18 cellular contexts compared by ENCODE assay signal in genomic region chr2:226622484-226622883, GRCh38.
A peak's percentile ranks its signal among the peaks of the same experiment; 100 is the strongest.
DNase-seq lines count a peak whose midpoint lies in the region; ATAC-seq, FAIRE-seq and TF ChIP-seq lines count a peak whose summit lies in the region.
"Had no signal": no experiment of that assay in that cellular context is flagged by ENCODE, and none has a peak within 500 bp of the region (broad histone marks: within the 10 kb centered on the region; RNA-seq: fewer than 3 reads in every experiment).

No MANE protein-coding gene starts in this region.

- TF ChIP-seq RAD21 in HepG2 (CRISPR knock-in tag; IDR thresholded peaks at IDR 0.05), result peak; percentile 71

- H3K27ac ChIP-seq in AG04450 (ENCODE audit: low read depth, low read length), result no peak overlapping the region
- no peak overlapping the region for H3K27ac ChIP-seq in brain microvascular endothelial cell
- H3K27ac ChIP-seq in HepG2 (ENCODE audit: extremely low read length, insufficient read depth, low read length), result no peak overlapping the region
- no peak overlapping the region for H3K27ac ChIP-seq in small intestine (ENCODE audit: low read depth in 1 of 2, low read length in 1 of 2)
- H3K27ac ChIP-seq: breast epithelium, Peyer's patch had no signal

- TF ChIP-seq EP300 in HepG2 (IDR thresholded peaks at IDR 0.05; ENCODE audit: low read depth in 2 of 2, low read length in 2 of 2) (no peak), HepG2 (CRISPR knock-in tag; IDR thresholded peaks at IDR 0.05; ENCODE audit: borderline replicate concordance) (no peak)

- H3K4me3 ChIP-seq in AG04450 (ENCODE audit: low read depth, low read length) (no peak overlapping the region), LNCaP clone FGC (ENCODE audit: low read depth, low read length) (no peak overlapping the region), brain microvascular endothelial cell (ENCODE audit: low read depth, low read length) (no peak overlapping the region), HepG2 (replicated peaks in 1 of 3; ENCODE audit: insufficient read depth in 1 of 3, low read depth in 2 of 3, low read length in 3 of 3) (no peak overlapping the region), small intestine (ENCODE audit: low read depth in 1 of 2, low read length in 2 of 2) (no peak overlapping the region)
- H3K4me3 ChIP-seq: breast epithelium, Peyer's patch had no signal

- intact Hi-C loops in HepG2 (cut with micrococcal nuclease; ENCODE audit: unreplicated experiment), result loop anchor here (1.0 to 5.0 kb wide), 2 partner anchors 590 to 733 kb away; no protein-coding TSS in a partner anchor

- no peak overlapping the region for H2AFZ ChIP-seq in HepG2 (ENCODE audit: low read length)

- no peaks in the 10 kb centered on the region for H4K20me1 ChIP-seq in HepG2 (ENCODE audit: insufficient read depth, low read length)

- FAIRE-seq in HepG2 (lab: Jason Lieb, UNC), result no peak
- no peak for FAIRE-seq in small intestine (lab: Jason Lieb, UNC)
- FAIRE-seq: H54 had no signal

- CTCF ChIA-PET in AG04450 (lab: Charles Lee), result interaction anchor here (2.0 kb wide), 1 partner anchor 14 kb away, joined by 4 read pairs; no protein-coding TSS in a partner anchor
- CTCF ChIA-PET in HepG2 (lab: Yijun Ruan, JAX; ENCODE audit: low intra/inter-chr PET ratio, low total read pairs), result no interaction called here

- H3K36me3 ChIP-seq in brain microvascular endothelial cell (replicated peaks) (no peaks in the 10 kb centered on the region), HepG2 (replicated peaks in 1 of 2; ENCODE audit: control insufficient read depth in 1 of 2, insufficient read depth in 2 of 2, low read length in 2 of 2) (no peaks in the 10 kb centered on the region), small intestine (ENCODE audit: control insufficient read depth in 2 of 2, insufficient read depth in 2 of 2, low read length in 2 of 2) (no peaks in the 10 kb centered on the region)
- H3K36me3 ChIP-seq: breast epithelium, Peyer's patch had no signal

- H3K9me3 ChIP-seq in AG04450 (ENCODE audit: control insufficient read depth, insufficient read depth, low read length) (no peaks in the 10 kb centered on the region; the same call in 1 of the 2 replicates), HepG2 (ENCODE audit: low read length) (peaks cover 9% of the 10 kb centered on the region), small intestine (ENCODE audit: control insufficient read depth, low read depth) (no peaks in the 10 kb centered on the region)
- H3K9me3 ChIP-seq: breast epithelium, Peyer's patch had no signal

- in situ Hi-C loops in brain microvascular endothelial cell (cut with HindIII; ENCODE audit: low pct_ligation_motif_present, low sequenced_read_pairs) (no loop called here), HepG2 (cut with HindIII; ENCODE audit: extremely low pct_ligation_motif_present, low pct_unique_long_range_greater_than_20kb) (loop anchor here (10.0 to 25.0 kb wide), 2 partner anchors 172 to 735 kb away; partner anchors contain the start of gene IRS1)

- peak; percentile 61 for ATAC-seq in HepG2
- ATAC-seq: left ventricle myocardium superior; stimulated activated naive CD8-positive, alpha-beta T cell treated with anti-CD3 and anti-CD28 coated beads, Interleukin-15, Interleukin-2, amounts not matched to agents 100 U/mL and 50 U/mL, for 24 hours; T-cell had no signal

- H3K27me3 ChIP-seq in AG04450 (ENCODE audit: control insufficient read depth, insufficient read depth, low read length) (no peaks in the 10 kb centered on the region), brain microvascular endothelial cell (replicated peaks) (no peaks in the 10 kb centered on the region), HepG2 (ENCODE audit: control insufficient read depth in 1 of 2, insufficient read depth in 2 of 2, low read length in 2 of 2) (no peaks in the 10 kb centered on the region), small intestine (ENCODE audit: control insufficient read depth in 2 of 2, insufficient read depth in 2 of 2, low read length in 2 of 2) (no peaks in the 10 kb centered on the region)
- H3K27me3 ChIP-seq: breast epithelium, Peyer's patch had no signal

- BruUV-seq in HepG2 (replicated peaks; lab: Mats Ljungman, UMichigan), result no TSS peak

- WGBS in HepG2 (ENCODE audit: low lambda C conversion rate), result 77% methylated on average over 2 of the region's 2 CpGs
- WGBS in small intestine, 3 donors, result 73 to 80% (median 76%) methylated on average over 2 of the region's 2 CpGs

- POLR2A ChIA-PET in AG04450 (lab: Yijun Ruan, JAX) (no interaction called here), HepG2 (lab: Yijun Ruan, JAX) (interaction anchor here (0.6 to 3.2 kb wide), 2 partner anchors 111 to 178 kb away, joined by 3 to 11 read pairs; partner anchors contain the start of gene IRS1)

- no peaks in the 10 kb centered on the region for H3K79me2 ChIP-seq in HepG2 (ENCODE audit: insufficient read depth, low read length)

- DNase-seq in AG04450 (ENCODE audit: low read depth, low spot score), result no peak
- DNase-seq in LNCaP clone FGC (ENCODE audit: low read depth), result no peak
- no peak for DNase-seq in brain microvascular endothelial cell
- peak; percentile 55 for DNase-seq in HepG2 (ENCODE audit: low spot score)
- no peak for DNase-seq in kidney glomerular epithelial cell (lab: John Stamatoyannopoulos, UW)
- no peak for DNase-seq in NCI-H526 treated with DMSO at 0.1 percent for 48 hours (lab: John Stamatoyannopoulos, UW)
- DNase-seq in NCI-H1417 (lab: John Stamatoyannopoulos, UW), result no peak
- no peak for DNase-seq in small intestine
- DNase-seq: activated naive CD4-positive, alpha-beta T cell treated with Interleukin-2 at 50 U/mL for 16 hours; KG1; left ventricle myocardium superior; NCI-H1436; nephron progenitor cell; Peyer's patch; stimulated activated naive CD8-positive, alpha-beta T cell treated with anti-CD3 and anti-CD28 coated beads, Interleukin-15, Interleukin-2, amounts not matched to agents 100 U/mL and 50 U/mL, for 24 hours; T-cell had no signal

- H3K9ac ChIP-seq in HepG2 (ENCODE audit: insufficient read depth, low read depth, low read length), result no peak overlapping the region

- no peak overlapping the region for H3K4me2 ChIP-seq in HepG2 (ENCODE audit: low read depth, low read length)

- no peak for TF ChIP-seq POLR2A in HepG2 (IDR thresholded peaks at IDR 0.05; ENCODE audit: insufficient read depth in 1 of 2, low read depth in 2 of 2, low read length in 2 of 2)

- TF ChIP-seq CTCF in AG04450 (IDR thresholded peaks at IDR 0.05; ENCODE audit: low read depth, low read length) (peak; percentile 32), LNCaP clone FGC (IDR thresholded peaks at IDR 0.05; ENCODE audit: control insufficient read depth, extremely low read depth, insufficient read depth) (peak; percentile 18; the same call in 1 of the 2 replicates), brain microvascular endothelial cell (IDR thresholded peaks at IDR 0.05; ENCODE audit: low read depth, low read length, missing control alignments) (peak; percentile 36), HepG2 (CRISPR knock-in tag; IDR thresholded peaks at IDR 0.05) (peak; percentile 38)

- H3K4me1 ChIP-seq in HepG2 (ENCODE audit: insufficient read depth, low read length) (peaks cover 54% of the 10 kb centered on the region), small intestine (ENCODE audit: control insufficient read depth in 2 of 2, insufficient read depth in 1 of 2, low read depth in 1 of 2, low read length in 1 of 2) (no peaks in the 10 kb centered on the region)
- H3K4me1 ChIP-seq: breast epithelium had no signal

TF ChIP-seq in HepG2, 621 proteins besides CTCF, POLR2A, EP300 and RAD21 (continues in another document):
- TF ChIP-seq HCFC1 (IDR thresholded peaks at IDR 0.05; ENCODE audit: low read depth, low read length) (no peak), TCF7L2 (IDR thresholded peaks at IDR 0.05; ENCODE audit: low read depth, low read length) (no peak), ZBTB26 (CRISPR knock-in tag; IDR thresholded peaks at IDR 0.05; ENCODE audit: borderline replicate concordance) (no peak), ZNF792 (CRISPR knock-in tag; IDR thresholded peaks at IDR 0.05) (0 out of 2 replicates have a peak, but pooled peaks have one; percentile 29), TFDP1 (CRISPR knock-in tag; IDR thresholded peaks at IDR 0.05; ENCODE audit: borderline replicate concordance) (no peak), ZNF33A (CRISPR knock-in tag; IDR thresholded peaks at IDR 0.05; ENCODE audit: borderline replicate concordance) (no peak), STAG1 (CRISPR knock-in tag; IDR thresholded peaks at IDR 0.05) (peak; percentile 55), ZNF280B (CRISPR knock-in tag; IDR thresholded peaks at IDR 0.05; ENCODE audit: borderline replicate concordance) (no peak), ZNF33B (CRISPR knock-in tag; IDR thresholded peaks at IDR 0.05) (no peak), GFI1 (CRISPR knock-in tag; IDR thresholded peaks at IDR 0.05; ENCODE audit: borderline replicate concordance) (no peak), ZKSCAN1 (IDR thresholded peaks at IDR 0.05; ENCODE audit: low read length) (no peak)
